In the genomic region with DNA sequence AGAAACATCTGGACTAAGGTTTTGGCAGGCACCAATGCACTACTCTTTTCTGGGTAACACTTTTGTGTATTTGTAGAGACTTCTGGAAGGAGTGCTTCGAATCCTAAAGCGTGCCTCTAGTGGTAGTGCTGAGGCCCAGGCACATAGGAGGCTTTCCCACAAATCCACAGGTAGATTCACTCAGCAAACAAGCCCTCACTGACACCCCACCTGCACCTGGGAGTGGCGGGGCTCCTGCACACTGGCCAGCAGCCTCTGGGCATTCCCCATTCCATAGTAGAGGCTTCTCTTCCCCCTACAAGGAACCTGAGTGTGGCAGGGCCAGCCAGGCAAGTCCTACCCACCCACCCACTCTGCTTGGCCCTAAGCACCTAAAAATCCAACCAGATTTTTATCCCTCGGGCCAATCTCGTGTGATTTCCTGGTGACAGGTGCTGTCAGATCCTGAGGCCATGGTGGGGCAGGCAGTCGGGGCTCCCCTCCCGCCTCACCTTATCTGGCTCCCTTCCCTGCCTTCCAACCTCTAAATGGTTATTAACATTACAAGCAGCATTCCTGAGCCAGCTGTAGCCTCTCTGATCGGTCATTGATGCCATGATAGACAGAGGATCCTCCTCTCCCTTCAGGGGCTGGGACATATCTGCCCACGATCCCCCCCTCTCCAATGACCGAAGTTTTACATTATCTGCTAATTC, we compare ENCODE assay signal across 23 cellular contexts.
"Had no signal": no experiment of that assay in that cellular context is flagged by ENCODE, and none has a peak within 500 bp of the region (broad histone marks: within the 10 kb centered on the region; RNA-seq: fewer than 3 reads in every experiment).

No MANE protein-coding gene starts in this region.

- H3K9me3 Mint-ChIP-seq: activated CD4-positive, alpha-beta T cell treated with anti-CD3 and anti-CD28 coated beads, Interleukin-2, amount 10 ng/mL, durations not matched to agents 7 days and 5 days; activated CD8-positive, alpha-beta T cell treated with anti-CD3 and anti-CD28 coated beads for 36 hours; activated naive CD4-positive, alpha-beta T cell treated with anti-CD3 and anti-CD28 coated beads, Interleukin-2, amount 10 ng/mL, durations not matched to agents 7 days and 5 days; natural killer cell; stimulated activated effector memory CD8-positive, alpha-beta T cell treated with anti-CD3 and anti-CD28 coated beads, Interleukin-12 subunit alpha, Interleukin-12 subunit beta, amount 100 ng/mL, for 72 hours had no signal

- H3K4me3 ChIP-seq: left ventricle myocardium inferior, ovary, prostate gland, right atrium auricular region, stomach, suprapubic skin, transverse colon had no signal

- H3K9me3 ChIP-seq: ovary, prostate gland, right atrium auricular region, stomach, suprapubic skin, transverse colon had no signal

- H3K4me3 Mint-ChIP-seq: activated CD4-positive, alpha-beta T cell treated with anti-CD3 and anti-CD28 coated beads, Interleukin-2, amount 10 ng/mL, durations not matched to agents 7 days and 5 days; activated CD8-positive, alpha-beta memory T cell treated with anti-CD3 and anti-CD28 coated beads, Interleukin-2, amount 10 ng/mL, durations not matched to agents 7 days and 5 days; activated CD8-positive, alpha-beta T cell treated with anti-CD3 and anti-CD28 coated beads for 36 hours; activated naive CD4-positive, alpha-beta T cell treated with anti-CD3 and anti-CD28 coated beads, Interleukin-2, amount 10 ng/mL, durations not matched to agents 7 days and 5 days; natural killer cell; stimulated activated effector memory CD8-positive, alpha-beta T cell treated with anti-CD3 and anti-CD28 coated beads, Interleukin-12 subunit alpha, Interleukin-12 subunit beta, amount 100 ng/mL, for 72 hours had no signal

- ATAC-seq: activated CD8-positive, alpha-beta memory T cell treated with anti-CD3 and anti-CD28 coated beads, Interleukin-2, amount 10 ng/mL, durations not matched to agents 7 days and 5 days; activated CD8-positive, alpha-beta T cell treated with anti-CD3 and anti-CD28 coated beads for 36 hours; natural killer cell; stimulated activated effector memory CD8-positive, alpha-beta T cell treated with anti-CD3 and anti-CD28 coated beads, Interleukin-12 subunit alpha, Interleukin-12 subunit beta, amount 100 ng/mL, for 72 hours had no signal

- H3K4me1 ChIP-seq: left ventricle myocardium inferior, prostate gland, right atrium auricular region, suprapubic skin, transverse colon had no signal

- H3K4me1 Mint-ChIP-seq: activated CD4-positive, alpha-beta T cell treated with anti-CD3 and anti-CD28 coated beads, Interleukin-2, amount 10 ng/mL, durations not matched to agents 7 days and 5 days; activated CD8-positive, alpha-beta memory T cell treated with anti-CD3 and anti-CD28 coated beads, Interleukin-2, amount 10 ng/mL, durations not matched to agents 7 days and 5 days; activated naive CD4-positive, alpha-beta T cell treated with anti-CD3 and anti-CD28 coated beads, Interleukin-2, amount 10 ng/mL, durations not matched to agents 7 days and 5 days; natural killer cell; stimulated activated effector memory CD8-positive, alpha-beta T cell treated with anti-CD3 and anti-CD28 coated beads, Interleukin-12 subunit alpha, Interleukin-12 subunit beta, amount 100 ng/mL, for 72 hours had no signal

- H3K36me3 ChIP-seq: left ventricle myocardium inferior, ovary, prostate gland, right atrium auricular region, stomach, suprapubic skin, transverse colon had no signal

- H3K27ac Mint-ChIP-seq: activated CD4-positive, alpha-beta T cell treated with anti-CD3 and anti-CD28 coated beads, Interleukin-2, amount 10 ng/mL, durations not matched to agents 7 days and 5 days; activated CD8-positive, alpha-beta memory T cell treated with anti-CD3 and anti-CD28 coated beads, Interleukin-2, amount 10 ng/mL, durations not matched to agents 7 days and 5 days; activated CD8-positive, alpha-beta T cell treated with anti-CD3 and anti-CD28 coated beads for 36 hours; activated naive CD4-positive, alpha-beta T cell treated with anti-CD3 and anti-CD28 coated beads, Interleukin-2, amount 10 ng/mL, durations not matched to agents 7 days and 5 days; natural killer cell; stimulated activated effector memory CD8-positive, alpha-beta T cell treated with anti-CD3 and anti-CD28 coated beads, Interleukin-12 subunit alpha, Interleukin-12 subunit beta, amount 100 ng/mL, for 72 hours had no signal

- H3K36me3 Mint-ChIP-seq: activated CD8-positive, alpha-beta memory T cell treated with anti-CD3 and anti-CD28 coated beads, Interleukin-2, amount 10 ng/mL, durations not matched to agents 7 days and 5 days; activated naive CD4-positive, alpha-beta T cell treated with anti-CD3 and anti-CD28 coated beads, Interleukin-2, amount 10 ng/mL, durations not matched to agents 7 days and 5 days; natural killer cell; stimulated activated effector memory CD8-positive, alpha-beta T cell treated with anti-CD3 and anti-CD28 coated beads, Interleukin-12 subunit alpha, Interleukin-12 subunit beta, amount 100 ng/mL, for 72 hours had no signal

- DNase-seq: activated CD4-positive, alpha-beta T cell treated with anti-CD3 and anti-CD28 coated beads, Interleukin-2, amount 10 ng/mL, durations not matched to agents 7 days and 5 days; activated CD4-positive, CD25-positive, alpha-beta regulatory T cell treated with anti-CD3 and anti-CD28 coated beads, Interleukin-2, amount 50 U/mL, for 72 hours; activated CD8-positive, alpha-beta memory T cell treated with anti-CD3 and anti-CD28 coated beads, Interleukin-2, amount 10 ng/mL, durations not matched to agents 7 days and 5 days; activated CD8-positive, alpha-beta T cell treated with anti-CD3 and anti-CD28 coated beads for 36 hours; activated effector memory CD4-positive, alpha-beta T cell treated with anti-CD3 and anti-CD28 coated beads, Interleukin-2, amount 50 U/mL, for 16 hours; activated naive CD4-positive, alpha-beta T cell treated with anti-CD3 and anti-CD28 coated beads, Interleukin-2, amount 10 ng/mL, durations not matched to agents 7 days and 5 days; activated T-cell treated with anti-CD3 and anti-CD28 coated beads for 4 hours; cerebellar nuclear complex; cortex of kidney; erythroblast; foreskin fibroblast; left ventricle myocardium inferior; mammary epithelial cell; midbrain; natural killer cell; ovary; stimulated activated CD4-positive, alpha-beta T cell treated with anti-CD3 and anti-CD28 coated beads, Interleukin-2, amount 100 ng/mL, for 24 hours; stomach; transverse colon had no signal

- H3K27ac ChIP-seq: left ventricle myocardium inferior, ovary, prostate gland, right atrium auricular region, stomach, suprapubic skin, transverse colon had no signal

- H3K27me3 ChIP-seq: ovary, right atrium auricular region, transverse colon had no signal

- H3K27me3 Mint-ChIP-seq: activated CD4-positive, alpha-beta T cell treated with anti-CD3 and anti-CD28 coated beads, Interleukin-2, amount 10 ng/mL, durations not matched to agents 7 days and 5 days; activated CD8-positive, alpha-beta memory T cell treated with anti-CD3 and anti-CD28 coated beads, Interleukin-2, amount 10 ng/mL, durations not matched to agents 7 days and 5 days had no signal
